ENCODE assay signal across 31 cellular contexts in the genomic region with DNA sequence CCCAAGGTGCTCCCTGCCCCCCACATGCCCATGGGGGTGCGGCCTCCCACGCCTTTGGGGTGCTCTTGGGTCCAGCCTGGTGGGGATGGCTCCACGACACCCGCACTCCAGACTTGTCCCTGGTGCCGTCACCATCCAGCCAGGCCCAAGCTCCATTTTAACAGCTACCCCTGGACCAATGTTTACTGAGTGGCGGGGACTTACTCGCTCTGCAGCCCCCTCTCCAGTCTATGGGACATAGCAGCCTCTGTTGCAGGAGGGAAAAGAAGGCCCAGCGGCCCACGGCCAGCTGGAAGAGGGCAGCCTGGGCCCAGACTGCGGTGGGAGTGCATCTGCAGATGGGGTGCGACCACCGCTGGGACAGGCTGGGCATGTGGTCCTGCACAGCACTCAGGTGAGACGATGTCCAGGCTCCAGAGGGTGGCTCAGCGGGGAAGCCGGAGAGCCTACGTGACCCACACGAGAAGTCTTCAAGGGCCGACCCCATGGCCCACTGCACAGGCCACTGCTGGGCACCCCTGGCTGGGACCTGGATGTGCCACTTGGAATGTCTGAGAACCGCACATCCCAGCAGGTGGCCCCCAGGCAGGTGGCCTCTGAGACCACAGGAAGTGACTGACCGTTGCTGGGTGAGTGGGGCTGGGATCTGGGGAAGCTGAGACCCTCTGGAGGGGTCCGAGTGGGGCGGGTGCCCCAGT. TPM values are rescaled to one million over a fixed set of nuclear protein-coding genes. Genes with fewer than 3 reads are reported as not detected.
A peak's percentile ranks its signal among the peaks of the same experiment; 100 is the strongest.
DNase-seq lines count a peak whose midpoint lies in the region; ATAC-seq, FAIRE-seq and TF ChIP-seq lines count a peak whose summit lies in the region.
"Had no signal": no experiment of that assay in that cellular context is flagged by ENCODE, and none has a peak within 500 bp of the region (broad histone marks: within the 10 kb centered on the region; RNA-seq: fewer than 3 reads in every experiment).

No MANE protein-coding gene starts in this region.

- H3K4me1 Mint-ChIP-seq in stimulated activated naive B cell treated with anti-CD40 and anti-IgM and Interleukin-4, amounts not matched to agents 10 μg/mL and 1 μg/mL and 100 μg/mL, for 72 hours, result peaks cover 26 to 31% of the 10 kb centered on the region in 2 donors
- H3K4me1 Mint-ChIP-seq in activated CD8-positive, alpha-beta T cell treated with anti-CD3 and anti-CD28 coated beads, Interleukin-2, amount 10 ng/mL, durations not matched to agents 7 days and 5 days (ENCODE audit: low read depth), result peaks cover 4% of the 10 kb centered on the region

- FAIRE-seq in GM12891 (lab: Jason Lieb, UNC), result no peak
- FAIRE-seq: GM18507, RCC 7860 had no signal

- POLR2A ChIA-PET in Panc1 (lab: Charles Lee), result no interaction called here
- POLR2A ChIA-PET in activated CD8-positive, alpha-beta T cell treated with anti-CD3 and anti-CD28 coated beads, Interleukin-2, amount 10 ng/mL, durations not matched to agents 7 days and 5 days (lab: Charles Lee), result no interaction called here

- no peaks in the 10 kb centered on the region for H4K20me1 ChIP-seq in BLaER1

- peaks cover 7 to 12% of the 10 kb centered on the region in 2 donors for H3K9me3 Mint-ChIP-seq in stimulated activated naive B cell treated with anti-CD40 and anti-IgM and Interleukin-4, amounts not matched to agents 10 μg/mL and 1 μg/mL and 100 μg/mL, for 72 hours
- H3K9me3 Mint-ChIP-seq in activated CD8-positive, alpha-beta T cell treated with anti-CD3 and anti-CD28 coated beads, Interleukin-2, amount 10 ng/mL, durations not matched to agents 7 days and 5 days (ENCODE audit: insufficient read depth), result no peaks in the 10 kb centered on the region

- no peak overlapping the region for H3K4me3 Mint-ChIP-seq in stimulated activated naive B cell treated with anti-CD40 and anti-IgM and Interleukin-4, amounts not matched to agents 10 μg/mL and 1 μg/mL and 100 μg/mL, for 72 hours
- no peak overlapping the region for H3K4me3 Mint-ChIP-seq in activated CD8-positive, alpha-beta T cell treated with anti-CD3 and anti-CD28 coated beads, Interleukin-2, amount 10 ng/mL, durations not matched to agents 7 days and 5 days
- H3K4me3 Mint-ChIP-seq: activated CD4-positive, alpha-beta memory T cell treated with anti-CD3 and anti-CD28 coated beads, Interleukin-2, amount 10 ng/mL, durations not matched to agents 7 days and 5 days; stimulated activated naive CD8-positive, alpha-beta T cell treated with anti-CD3 and anti-CD28 coated beads, Interleukin-15, amount 100 ng/mL, for 72 hours had no signal

- H3K27me3 ChIP-seq in BLaER1, result no peaks in the 10 kb centered on the region
- H3K27me3 ChIP-seq in Panc1 (ENCODE audit: control insufficient read depth, insufficient read depth, low read length), result no peaks in the 10 kb centered on the region
- no peaks in the 10 kb centered on the region for H3K27me3 ChIP-seq in lower lobe of right lung (ENCODE audit: low read depth)
- H3K27me3 ChIP-seq: body of pancreas, SJSA1 had no signal

- in situ Hi-C loops in Panc1 (cut with HindIII; ENCODE audit: low pct_unique_long_range_greater_than_20kb, low sequenced_read_pairs), result no loop called here

- H3K4me1 ChIP-seq in BLaER1 (peaks cover 10% of the 10 kb centered on the region), Panc1 (ENCODE audit: control insufficient read depth, insufficient read depth, low read length) (peaks cover 24% of the 10 kb centered on the region), lower lobe of right lung (peaks cover 8% of the 10 kb centered on the region)
- H3K4me1 ChIP-seq: Caco-2, SJSA1 had no signal

- CTCF ChIA-PET in Panc1 (lab: Charles Lee), result interaction anchor here (0.8 to 1.0 kb wide), 2 partner anchors 11 to 36 kb away, joined by 3 read pairs; no protein-coding TSS in a partner anchor
- CTCF ChIA-PET in activated CD8-positive, alpha-beta T cell treated with anti-CD3 and anti-CD28 coated beads, Interleukin-2, amount 10 ng/mL, durations not matched to agents 7 days and 5 days (lab: Charles Lee), result interaction anchor here (0.6 to 4.2 kb wide), 8 partner anchors 11 to 111 kb away, joined by 3 to 23 read pairs (median 4); a partner anchor contains a TSS

- 0 out of 2 replicates have a peak overlapping the region, but pooled peaks have one; percentile 22 for H3K27ac ChIP-seq in BLaER1
- H3K27ac ChIP-seq in Panc1 (ENCODE audit: low read length), result no peak overlapping the region
- H3K27ac ChIP-seq in lower lobe of right lung, result no peak overlapping the region
- H3K27ac ChIP-seq: body of pancreas, C4-2B, SJSA1 had no signal

- DNase-seq in Panc1 (ENCODE audit: low read depth, low spot score), result no peak
- DNase-seq in lower lobe of right lung, result peak; percentile 42
- DNase-seq in stimulated activated naive B cell treated with anti-CD40 and anti-IgM and Interleukin-4, amounts not matched to agents 10 μg/mL and 1 μg/mL and 100 μg/mL, for 72 hours, result no peak
- no peak for DNase-seq in activated CD8-positive, alpha-beta T cell treated with anti-CD3 and anti-CD28 coated beads, Interleukin-2, amount 10 ng/mL, durations not matched to agents 7 days and 5 days
- DNase-seq in GM12891 (ENCODE audit: insufficient read length, low spot score), result no peak
- DNase-seq: activated CD4-positive, alpha-beta memory T cell treated with anti-CD3 and anti-CD28 coated beads, Interleukin-2, amount 10 ng/mL, durations not matched to agents 7 days and 5 days; activated CD4-positive, CD25-positive, alpha-beta regulatory T cell; activated gamma-delta T cell; Caco-2; DMS79 treated with DMSO at 0.1 percent for 48 hours; effector CD8-positive, alpha-beta T cell; KBM-7; mammary epithelial cell; NCI-H1105 treated with DMSO at 0.1 percent for 48 hours; NCI-H2029; NCI-H2227 treated with DMSO at 0.1 percent for 48 hours; NCI-H69; T-helper 1 cell; trophoblast cell had no signal

- H3K4me3 ChIP-seq in BLaER1 (no peak overlapping the region), Panc1 (ENCODE audit: low read depth in 2 of 2, low read length in 2 of 2) (no peak overlapping the region), lower lobe of right lung (no peak overlapping the region)
- H3K4me3 ChIP-seq: body of pancreas, SJSA1 had no signal

- H3K9ac ChIP-seq in BLaER1, result no peak overlapping the region

- no peak for TF ChIP-seq CTCF in Panc1 (IDR thresholded peaks at IDR 0.05)
- TF ChIP-seq CTCF in lower lobe of right lung (IDR thresholded peaks at IDR 0.05), result no peak

- no peak for TF ChIP-seq POLR2A in GM12891 (IDR thresholded peaks at IDR 0.05; ENCODE audit: low read depth, low read length)

- peaks cover 5 to 11% of the 10 kb centered on the region in 2 donors for H3K36me3 Mint-ChIP-seq in stimulated activated naive B cell treated with anti-CD40 and anti-IgM and Interleukin-4, amounts not matched to agents 10 μg/mL and 1 μg/mL and 100 μg/mL, for 72 hours
- H3K36me3 Mint-ChIP-seq in activated CD8-positive, alpha-beta T cell treated with anti-CD3 and anti-CD28 coated beads, Interleukin-2, amount 10 ng/mL, durations not matched to agents 7 days and 5 days (ENCODE audit: low read depth), result no peaks in the 10 kb centered on the region

- H3K9me3 ChIP-seq in BLaER1 (peaks cover 26% of the 10 kb centered on the region), Panc1 (ENCODE audit: control insufficient read depth, insufficient read depth, low read depth, low read length) (no peaks in the 10 kb centered on the region), lower lobe of right lung (peaks cover 7% of the 10 kb centered on the region)
- H3K9me3 ChIP-seq: body of pancreas, Caco-2 had no signal

- peaks cover 10 to 13% of the 10 kb centered on the region in 2 donors for H3K27me3 Mint-ChIP-seq in stimulated activated naive B cell treated with anti-CD40 and anti-IgM and Interleukin-4, amounts not matched to agents 10 μg/mL and 1 μg/mL and 100 μg/mL, for 72 hours
- no peaks in the 10 kb centered on the region for H3K27me3 Mint-ChIP-seq in activated CD8-positive, alpha-beta T cell treated with anti-CD3 and anti-CD28 coated beads, Interleukin-2, amount 10 ng/mL, durations not matched to agents 7 days and 5 days (ENCODE audit: low read depth)

- BruUV-seq in Panc1 (replicated peaks; lab: Mats Ljungman, UMichigan), result no TSS peak

- ATAC-seq in Panc1 (0 out of 2 replicates have a peak, but pooled peaks have one; percentile 2), lower lobe of right lung (no peak), HG03342 (IDR thresholded peaks at IDR 0.05; ENCODE audit: unreplicated experiment) (no peak)
- ATAC-seq in stimulated activated naive B cell treated with anti-CD40 and anti-IgM and Interleukin-4, amounts not matched to agents 10 μg/mL and 1 μg/mL and 100 μg/mL, for 72 hours (replicated peaks), result no peak
- ATAC-seq in activated CD8-positive, alpha-beta T cell treated with anti-CD3 and anti-CD28 coated beads, Interleukin-2, amount 10 ng/mL, durations not matched to agents 7 days and 5 days, result no peak
- ATAC-seq: body of pancreas had no signal

- H3K36me3 ChIP-seq in BLaER1, result no peaks in the 10 kb centered on the region
- H3K36me3 ChIP-seq in Panc1 (ENCODE audit: control insufficient read depth, insufficient read depth, low read length), result no peaks in the 10 kb centered on the region
- no peaks in the 10 kb centered on the region for H3K36me3 ChIP-seq in lower lobe of right lung
- H3K36me3 ChIP-seq: SJSA1 had no signal

- intact Hi-C loops in Panc1 (cut with micrococcal nuclease; ENCODE audit: unreplicated experiment), result loop anchor here (5.0 kb wide), 1 partner anchor 33 kb away; no protein-coding TSS in a partner anchor
- intact Hi-C loops in lower lobe of right lung (cut with DNase I), result no loop called here

- peak overlapping the region; percentile 47 for H3K27ac Mint-ChIP-seq in stimulated activated naive B cell treated with anti-CD40 and anti-IgM and Interleukin-4, amounts not matched to agents 10 μg/mL and 1 μg/mL and 100 μg/mL, for 72 hours
- H3K27ac Mint-ChIP-seq in activated CD8-positive, alpha-beta T cell treated with anti-CD3 and anti-CD28 coated beads, Interleukin-2, amount 10 ng/mL, durations not matched to agents 7 days and 5 days, result no peak overlapping the region
- H3K27ac Mint-ChIP-seq: activated CD4-positive, alpha-beta memory T cell treated with anti-CD3 and anti-CD28 coated beads, Interleukin-2, amount 10 ng/mL, durations not matched to agents 7 days and 5 days had no signal

- H3K4me2 ChIP-seq in BLaER1, result no peak overlapping the region

TF ChIP-seq in GM12891, 5 proteins besides CTCF, POLR2A, EP300 and RAD21 (continues in another document):
- TF ChIP-seq TAF1 (IDR thresholded peaks at IDR 0.05; ENCODE audit: low read depth, low read length), result no peak
- no peak for TF ChIP-seq POU2F2 (IDR thresholded peaks at IDR 0.05; ENCODE audit: low read depth, low read length)
- no peak for TF ChIP-seq PAX5 (IDR thresholded peaks at IDR 0.05; ENCODE audit: insufficient read depth, low read length, severe bottlenecking)

RNA-seq across cellular contexts. Expression of a gene that starts 18.1 kb away (rescaled TPM):
- 0.82 TPM for total RNA-seq in Panc1 (2021; ENCODE audit: unreplicated experiment)
- 1.3 TPM for polyA plus RNA-seq in Panc1 (2012; ENCODE audit: insufficient read length)
- 0.09 TPM for total RNA-seq in lower lobe of right lung
- not detected for total RNA-seq in activated CD8-positive, alpha-beta T cell treated with anti-CD3 and anti-CD28 coated beads, Interleukin-2, amount 10 ng/mL, durations not matched to agents 7 days and 5 days
- 0.05 TPM for polyA plus RNA-seq in GM12891 (2012; ENCODE audit: low read depth, missing spikeins)
- total RNA-seq: activated CD4-positive, alpha-beta memory T cell treated with anti-CD3 and anti-CD28 coated beads, Interleukin-2, amount 10 ng/mL, durations not matched to agents 7 days and 5 days; body of pancreas; Caco-2; epithelial cell of proximal tubule; kidney epithelial cell; mammary epithelial cell; MCF 10A; SJSA1 had no signal
- polyA plus RNA-seq: mammary epithelial cell, neural cell had no signal

RNA-seq across cellular contexts. Expression of a gene that starts 33.9 kb away (rescaled TPM):
- total RNA-seq in Panc1 (2021; ENCODE audit: unreplicated experiment) (58.2 TPM), lower lobe of right lung (94.7 TPM)
- polyA plus RNA-seq in Panc1 (2012; ENCODE audit: insufficient read length), result 65.3 TPM
- 10 to 100 TPM; 45.1 to 45.7 TPM for total RNA-seq in activated CD8-positive, alpha-beta T cell treated with anti-CD3 and anti-CD28 coated beads, Interleukin-2, amount 10 ng/mL, durations not matched to agents 7 days and 5 days
- 34.2 TPM for polyA plus RNA-seq in GM12891 (2012; ENCODE audit: low read depth, missing spikeins)
